Comparison of ENCODE assay signal across 9 cellular contexts in the genomic region with DNA sequence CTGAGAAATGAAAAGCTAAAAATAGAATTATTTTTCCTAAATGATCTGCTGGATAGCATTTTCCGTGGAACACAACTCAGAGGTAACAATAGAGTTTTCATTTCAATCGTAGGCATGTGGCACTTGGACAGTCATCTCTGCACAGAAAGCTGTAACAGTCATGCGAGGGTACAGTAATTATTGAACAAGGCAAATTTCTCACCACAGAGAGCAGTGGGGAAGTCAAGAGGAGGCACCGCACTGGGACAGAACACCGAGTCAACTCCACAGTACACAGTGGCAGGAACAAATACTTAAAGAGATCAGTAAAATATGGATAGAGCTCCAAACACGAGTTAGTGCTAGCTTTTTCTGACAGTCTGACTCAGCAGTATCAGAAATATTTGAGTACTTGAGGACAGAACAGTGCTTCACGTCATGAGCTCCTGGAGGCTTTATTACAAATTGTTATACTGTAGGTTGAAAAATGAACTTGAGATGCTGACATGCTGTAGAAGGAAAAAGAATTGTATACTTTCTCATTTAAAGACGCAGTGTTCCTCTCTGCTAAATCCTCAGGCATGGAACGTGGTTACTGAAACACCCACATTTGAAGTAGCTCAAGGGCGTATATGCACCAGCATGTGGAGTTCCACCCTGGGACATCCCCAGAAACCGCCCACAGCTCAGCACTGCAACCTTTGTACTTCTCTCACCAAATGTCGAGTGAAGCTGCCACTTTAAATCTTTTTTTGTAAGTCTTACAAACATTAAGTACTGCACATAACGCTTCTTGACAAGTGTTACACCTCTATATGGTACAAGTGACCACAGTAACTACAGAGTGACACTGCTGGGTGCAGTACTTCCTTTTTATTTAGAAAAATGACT. TPM values are rescaled to one million over a fixed set of nuclear protein-coding genes. Genes with fewer than 3 reads are reported as not detected.
DNase-seq lines count a peak whose midpoint lies in the region; ATAC-seq and TF ChIP-seq lines count a peak whose summit lies in the region.
"Had no signal": no experiment of that assay in that cellular context is flagged by ENCODE, and none has a peak within 500 bp of the region (broad histone marks: within the 10 kb centered on the region; RNA-seq: fewer than 3 reads in every experiment).

No MANE protein-coding gene starts in this region.

- CTCF ChIA-PET in activated CD4-positive, alpha-beta T cell treated with anti-CD3 and anti-CD28 coated beads, Interleukin-2, amount 10 ng/mL, durations not matched to agents 7 days and 5 days (lab: Charles Lee), result interaction anchor here (0.7 to 1.8 kb wide), 2 partner anchors 50 to 54 kb away, joined by 5 read pairs; no protein-coding TSS in a partner anchor

- peaks cover 64% of the 10 kb centered on the region for H3K4me1 Mint-ChIP-seq in activated CD4-positive, alpha-beta T cell treated with anti-CD3 and anti-CD28 coated beads, Interleukin-2, amount 10 ng/mL, durations not matched to agents 7 days and 5 days

- TF ChIP-seq CTCF in epithelial cell of esophagus (IDR thresholded peaks at IDR 0.05; ENCODE audit: insufficient read depth, low read depth, low read length, missing control alignments) (no peak), omental fat pad (IDR thresholded peaks at IDR 0.05) (no peak)

- H3K27me3 Mint-ChIP-seq in activated CD4-positive, alpha-beta T cell treated with anti-CD3 and anti-CD28 coated beads, Interleukin-2, amount 10 ng/mL, durations not matched to agents 7 days and 5 days, result no peaks in the 10 kb centered on the region

- POLR2A ChIA-PET in activated CD4-positive, alpha-beta T cell treated with anti-CD3 and anti-CD28 coated beads, Interleukin-2, amount 10 ng/mL, durations not matched to agents 7 days and 5 days (lab: Charles Lee), result no interaction called here

- H3K9me3 Mint-ChIP-seq in activated CD4-positive, alpha-beta T cell treated with anti-CD3 and anti-CD28 coated beads, Interleukin-2, amount 10 ng/mL, durations not matched to agents 7 days and 5 days, result no peaks in the 10 kb centered on the region

- peak; percentile 61 for DNase-seq in NK-92 treated with Interleukin-12 subunit alpha and Interleukin-12 subunit beta, amount 100 ng/mL, for 24 hours (lab: John Stamatoyannopoulos, UW)
- no peak for DNase-seq in NK-92 (lab: John Stamatoyannopoulos, UW; ENCODE audit: unreplicated experiment)
- DNase-seq in activated CD4-positive, alpha-beta T cell treated with anti-CD3 and anti-CD28 coated beads, Interleukin-2, amount 10 ng/mL, durations not matched to agents 7 days and 5 days, result peak; percentile 21
- peak; percentile 23 for DNase-seq in epithelial cell of esophagus (ENCODE audit: low read depth)
- DNase-seq in stimulated activated CD8-positive, alpha-beta memory T cell treated with anti-CD3 and anti-CD28 coated beads, Interleukin-7, amount 100 ng/mL, for 48 hours (ENCODE audit: extremely low read depth in 1 of 2, low read depth in 1 of 2), result peak; percentile 21 to 50
- DNase-seq in EL, result no peak
- no peak for DNase-seq in omental fat pad (ENCODE audit: low spot score)
- DNase-seq: effector CD8-positive, alpha-beta T cell had no signal

- H3K27ac Mint-ChIP-seq in activated CD4-positive, alpha-beta T cell treated with anti-CD3 and anti-CD28 coated beads, Interleukin-2, amount 10 ng/mL, durations not matched to agents 7 days and 5 days, result no peak overlapping the region

- no peak for ATAC-seq in omental fat pad (ENCODE audit: low FRiP score)
- no peak for ATAC-seq in GM21515 (IDR thresholded peaks at IDR 0.05; ENCODE audit: unreplicated experiment)

- H3K4me3 Mint-ChIP-seq in activated CD4-positive, alpha-beta T cell treated with anti-CD3 and anti-CD28 coated beads, Interleukin-2, amount 10 ng/mL, durations not matched to agents 7 days and 5 days, result no peak overlapping the region

- peaks cover 61% of the 10 kb centered on the region for H3K36me3 Mint-ChIP-seq in activated CD4-positive, alpha-beta T cell treated with anti-CD3 and anti-CD28 coated beads, Interleukin-2, amount 10 ng/mL, durations not matched to agents 7 days and 5 days (ENCODE audit: low read depth)

- no peak overlapping the region for H3K4me3 ChIP-seq in epithelial cell of esophagus (ENCODE audit: low read length)

RNA-seq across cellular contexts. Expression of a gene that starts 27.4 kb away (rescaled TPM):
- total RNA-seq in activated CD4-positive, alpha-beta T cell treated with anti-CD3 and anti-CD28 coated beads, Interleukin-2, amount 10 ng/mL, durations not matched to agents 7 days and 5 days, result 10 to 100 TPM in 1 of 2 experiments, 1 to 10 TPM in 1; 8.9 to 11.0 TPM
- total RNA-seq in omental fat pad, result 1 to 10 TPM; 2.0 to 5.4 (median 3.7) TPM

Comparison
In these comparisons a context has a peak if more than half of its experiments do, and no peak if none do; other contexts are left out.
1. DNase-seq: peak in NK-92 treated with Interleukin-12 subunit alpha and Interleukin-12 subunit beta, amount 100 ng/mL, for 24 hours (single experiment), activated CD4-positive, alpha-beta T cell treated with anti-CD3 and anti-CD28 coated beads, Interleukin-2, amount 10 ng/mL, durations not matched to agents 7 days and 5 days (single experiment), epithelial cell of esophagus (single experiment) and stimulated activated CD8-positive, alpha-beta memory T cell treated with anti-CD3 and anti-CD28 coated beads, Interleukin-7, amount 100 ng/mL, for 48 hours (2 of 2); none in NK-92 (single experiment), EL (single experiment) and omental fat pad (single experiment).